ENCODE assay signal across 17 cellular contexts in the genomic region with DNA sequence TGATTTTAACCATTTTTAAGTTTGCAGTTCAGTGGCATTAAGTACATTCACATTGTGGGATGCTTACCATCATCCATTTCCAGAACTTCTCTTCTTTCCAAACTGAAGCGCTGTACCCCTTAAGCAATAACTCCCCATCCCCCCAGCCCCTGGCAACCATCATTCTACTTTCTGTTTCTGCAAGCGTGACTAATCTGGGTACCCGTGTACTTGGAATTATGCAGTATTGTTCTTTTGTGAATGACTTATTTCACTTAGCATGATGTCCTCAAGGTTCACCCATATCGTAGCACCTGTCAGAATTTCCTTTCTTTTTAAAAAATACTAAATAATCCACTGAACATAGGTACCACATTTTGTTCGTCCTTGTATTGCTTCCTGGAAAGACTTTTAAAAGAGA. TPM values are rescaled to one million over a fixed set of nuclear protein-coding genes. Genes with fewer than 3 reads are reported as not detected.
DNase-seq lines count a peak whose midpoint lies in the region; ATAC-seq, FAIRE-seq and TF ChIP-seq lines count a peak whose summit lies in the region.
"Had no signal": no experiment of that assay in that cellular context is flagged by ENCODE, and none has a peak within 500 bp of the region (broad histone marks: within the 10 kb centered on the region; RNA-seq: fewer than 3 reads in every experiment).

No MANE protein-coding gene starts in this region.

- TF ChIP-seq CTCF in GM12878 (IDR thresholded peaks at IDR 0.05 in 2 of 3, conservative IDR thresholded peaks at IDR 0.05 in 1 of 3; ENCODE audit: control insufficient read depth in 2 of 3, extremely low read depth in 1 of 3, insufficient read depth in 1 of 3, low read depth in 3 of 3, low read length in 3 of 3): no peak

- peaks cover 53% of the 10 kb centered on the region for H3K4me1 Mint-ChIP-seq in activated CD4-positive, alpha-beta T cell treated with anti-CD3 and anti-CD28 coated beads, Interleukin-2, amount 10 ng/mL, durations not matched to agents 24 days and 14 days
- H3K4me1 Mint-ChIP-seq in activated CD4-positive, alpha-beta T cell treated with anti-CD3 and anti-CD28 coated beads, Interleukin-2, amount 10 ng/mL, durations not matched to agents 7 days and 5 days: peaks cover 75% of the 10 kb centered on the region

- H3K4me1 ChIP-seq in GM12878 (ENCODE audit: control insufficient read depth, insufficient read depth, low read length): peaks cover 48% of the 10 kb centered on the region

- RAD21 ChIA-PET in GM12878 (lab: Charles Lee; ENCODE audit: unreplicated experiment): interaction anchor here (1.5 to 5.2 kb wide), 3 partner anchors 62 to 246 kb away, joined by 7 to 67 read pairs (median 35); no protein-coding TSS in a partner anchor

- H3K79me2 ChIP-seq in GM12878 (ENCODE audit: control insufficient read depth, insufficient read depth, low read length): peaks cover 91% of the 10 kb centered on the region

- POLR2A ChIA-PET in activated CD4-positive, alpha-beta T cell treated with anti-CD3 and anti-CD28 coated beads, Interleukin-2, amount 10 ng/mL, durations not matched to agents 7 days and 5 days (lab: Charles Lee): no interaction called here
- POLR2A ChIA-PET in GM12878 (lab: Charles Lee): interaction anchor here (0.6 to 0.7 kb wide), 2 partner anchors 74 to 166 kb away, joined by 4 to 5 read pairs; no protein-coding TSS in a partner anchor

- intact Hi-C loops in activated CD4-positive, alpha-beta T cell treated with anti-CD3 and anti-CD28 coated beads, Interleukin-2, amount 10 ng/mL, durations not matched to agents 24 days and 14 days (cut with micrococcal nuclease): loop anchor here (5.0 to 10.0 kb wide), 3 partner anchors 103 to 471 kb away; a partner anchor contains a TSS
- intact Hi-C loops in GM12878 (cut with micrococcal nuclease; ENCODE audit: unreplicated experiment): loop anchor here (5.0 to 10.0 kb wide), 2 partner anchors 386 to 573 kb away; no protein-coding TSS in a partner anchor

- FAIRE-seq in GM12878 (lab: Jason Lieb, UNC): no peak
- FAIRE-seq: A204.1, urothelium cell line had no signal

- TF ChIP-seq EP300 in GM12878 (IDR thresholded peaks at IDR 0.05; ENCODE audit: borderline replicate concordance in 1 of 2, control insufficient read depth in 1 of 2, low read depth in 2 of 2, low read length in 2 of 2): no peak

- no peak overlapping the region for H2AFZ ChIP-seq in GM12878 (ENCODE audit: control insufficient read depth, low read depth, low read length)

- WGBS in GM12878 (ENCODE audit: insufficient coverage, insufficient replicate concordance, low lambda C conversion rate, missing lambda C conversion rate): 37% methylated on average over 5 of the region's 5 CpGs

- peak overlapping the region; percentile 76 for H3K27ac Mint-ChIP-seq in activated CD4-positive, alpha-beta T cell treated with anti-CD3 and anti-CD28 coated beads, Interleukin-2, amount 10 ng/mL, durations not matched to agents 24 days and 14 days
- H3K27ac Mint-ChIP-seq in activated CD4-positive, alpha-beta T cell treated with anti-CD3 and anti-CD28 coated beads, Interleukin-2, amount 10 ng/mL, durations not matched to agents 7 days and 5 days: peak overlapping the region; percentile 80
- H3K27ac Mint-ChIP-seq: dendritic cell treated with granulocyte-macrophage colony-stimulating factor and Interleukin-4, amounts not matched to agents 40 ng/mL and 50 ng/mL, for 4 days; progenitor cell of endocrine pancreas had no signal

- H3K9me3 Mint-ChIP-seq in activated CD4-positive, alpha-beta T cell treated with anti-CD3 and anti-CD28 coated beads, Interleukin-2, amount 10 ng/mL, durations not matched to agents 24 days and 14 days: no peaks in the 10 kb centered on the region
- H3K9me3 Mint-ChIP-seq in activated CD4-positive, alpha-beta T cell treated with anti-CD3 and anti-CD28 coated beads, Interleukin-2, amount 10 ng/mL, durations not matched to agents 7 days and 5 days: no peaks in the 10 kb centered on the region
- H3K9me3 Mint-ChIP-seq: dendritic cell treated with granulocyte-macrophage colony-stimulating factor and Interleukin-4, amounts not matched to agents 40 ng/mL and 50 ng/mL, for 4 days had no signal

- H3K36me3 ChIP-seq in GM12878 (ENCODE audit: control insufficient read depth in 2 of 2, insufficient read depth in 2 of 2, low read length in 1 of 2): no peaks in the 10 kb centered on the region
- H3K36me3 ChIP-seq: ascending aorta, esophagus squamous epithelium had no signal

- SMC1A ChIA-PET in GM12878 (lab: Charles Lee; ENCODE audit: uncharacterized antibody, unreplicated experiment): interaction anchor here (1.1 to 10.2 kb wide), 2 partner anchors 80 to 240 kb away, joined by 3 to 109 read pairs; no protein-coding TSS in a partner anchor

- in situ Hi-C loops in GM12878 (cut with MboI): loop anchor here (5.0 to 10.0 kb wide), 2 partner anchors 251 to 473 kb away; a partner anchor contains a TSS

- no peak for TF ChIP-seq POLR2A in GM12878 (IDR thresholded peaks at IDR 0.05; ENCODE audit: low read depth, low read length)

- no peaks in the 10 kb centered on the region for H3K36me3 Mint-ChIP-seq in activated CD4-positive, alpha-beta T cell treated with anti-CD3 and anti-CD28 coated beads, Interleukin-2, amount 10 ng/mL, durations not matched to agents 24 days and 14 days (ENCODE audit: low read depth)
- H3K36me3 Mint-ChIP-seq in activated CD4-positive, alpha-beta T cell treated with anti-CD3 and anti-CD28 coated beads, Interleukin-2, amount 10 ng/mL, durations not matched to agents 7 days and 5 days (ENCODE audit: low read depth): peaks cover 5% of the 10 kb centered on the region

- no peaks in the 10 kb centered on the region for H3K27me3 Mint-ChIP-seq in activated CD4-positive, alpha-beta T cell treated with anti-CD3 and anti-CD28 coated beads, Interleukin-2, amount 10 ng/mL, durations not matched to agents 24 days and 14 days
- H3K27me3 Mint-ChIP-seq in activated CD4-positive, alpha-beta T cell treated with anti-CD3 and anti-CD28 coated beads, Interleukin-2, amount 10 ng/mL, durations not matched to agents 7 days and 5 days: no peaks in the 10 kb centered on the region
- H3K27me3 Mint-ChIP-seq: dendritic cell treated with granulocyte-macrophage colony-stimulating factor and Interleukin-4, amounts not matched to agents 40 ng/mL and 50 ng/mL, for 4 days; progenitor cell of endocrine pancreas had no signal

- ATAC-seq in GM12878 (peak; percentile 5; the same call in 1 of the 3 replicates), HG03354 (IDR thresholded peaks at IDR 0.05; ENCODE audit: poor library complexity, severe bottlenecking, unreplicated experiment) (no peak)

- H3K9ac ChIP-seq in GM12878 (ENCODE audit: control insufficient read depth, insufficient read depth, low read length): no peak overlapping the region; the same call in 1 of the 2 replicates

- H3K27ac ChIP-seq in GM12878 (ENCODE audit: control insufficient read depth, insufficient read depth): peak overlapping the region; percentile 65
- H3K27ac ChIP-seq: ascending aorta, esophagus squamous epithelium had no signal

- no peaks in the 10 kb centered on the region for H3K27me3 ChIP-seq in GM12878 (replicated peaks in 1 of 2; ENCODE audit: control insufficient read depth in 2 of 2, insufficient read depth in 2 of 2, low read length in 1 of 2)
- H3K27me3 ChIP-seq: ascending aorta, esophagus squamous epithelium had no signal

- no TSS peak for BruUV-seq in GM12878 (replicated peaks; lab: Mats Ljungman, UMichigan)

- peaks cover 14% of the 10 kb centered on the region for H4K20me1 ChIP-seq in GM12878 (ENCODE audit: control insufficient read depth, insufficient read depth)

- DNase-seq in activated CD4-positive, alpha-beta T cell treated with anti-CD3 and anti-CD28 coated beads, Interleukin-2, amount 10 ng/mL, durations not matched to agents 24 days and 14 days: peak; percentile 75
- no peak for DNase-seq in activated CD4-positive, alpha-beta T cell treated with anti-CD3 and anti-CD28 coated beads, Interleukin-2, amount 50 U/mL, for 1 hour
- peak; percentile 45 for DNase-seq in activated CD4-positive, alpha-beta T cell treated with anti-CD3 and anti-CD28 coated beads, Interleukin-2, amount 10 ng/mL, durations not matched to agents 7 days and 5 days
- DNase-seq in GM12878 (ENCODE audit: low read depth, low spot score) (no peak), ecto neural progenitor cell (ENCODE audit: low spot score) (no peak), HK-2 (ENCODE audit: unreplicated experiment) (no peak)
- DNase-seq in stimulated activated CD8-positive, alpha-beta memory T cell treated with anti-CD3 and anti-CD28 coated beads, Interleukin-4, amount 100 ng/mL, for 48 hours: peak; percentile 45
- DNase-seq: esophagus squamous epithelium, NCI-H2081 treated with DMSO at 0.1 percent for 48 hours, NCI-H774, RPMI8226 had no signal

- H3K4me2 ChIP-seq in GM12878 (ENCODE audit: control insufficient read depth, insufficient read depth): peak overlapping the region; percentile 92

- no peak for TF ChIP-seq RAD21 in GM12878 (IDR thresholded peaks at IDR 0.05; ENCODE audit: insufficient read depth, low read depth, low read length)

- no peaks in the 10 kb centered on the region; the same call in 2 of the 3 replicates for H3K9me3 ChIP-seq in GM12878 (replicated peaks; ENCODE audit: control insufficient read depth, insufficient read depth, low read length)
- H3K9me3 ChIP-seq: ascending aorta, esophagus squamous epithelium had no signal

- H3K4me3 ChIP-seq in GM12878: peak overlapping the region; percentile 16
- H3K4me3 ChIP-seq: ascending aorta, esophagus squamous epithelium had no signal

- CTCF ChIA-PET in activated CD4-positive, alpha-beta T cell treated with anti-CD3 and anti-CD28 coated beads, Interleukin-2, amount 10 ng/mL, durations not matched to agents 7 days and 5 days (lab: Charles Lee): interaction anchor here (0.6 kb wide), 1 partner anchor 16 kb away, joined by 3 read pairs; no protein-coding TSS in a partner anchor
- CTCF ChIA-PET in GM12878 (lab: Yijun Ruan, JAX): interaction anchor here (2.1 to 6.2 kb wide), 5 partner anchors 63 to 466 kb away, joined by 9 to 105 read pairs (median 39); no protein-coding TSS in a partner anchor

- peak overlapping the region; percentile 54 for H3K4me3 Mint-ChIP-seq in activated CD4-positive, alpha-beta T cell treated with anti-CD3 and anti-CD28 coated beads, Interleukin-2, amount 10 ng/mL, durations not matched to agents 24 days and 14 days
- peak overlapping the region; percentile 56 for H3K4me3 Mint-ChIP-seq in activated CD4-positive, alpha-beta T cell treated with anti-CD3 and anti-CD28 coated beads, Interleukin-2, amount 10 ng/mL, durations not matched to agents 7 days and 5 days
- H3K4me3 Mint-ChIP-seq: dendritic cell treated with granulocyte-macrophage colony-stimulating factor and Interleukin-4, amounts not matched to agents 40 ng/mL and 50 ng/mL, for 4 days had no signal

RNA-seq across cellular contexts. Expression of a gene that starts 32.9 kb away (rescaled TPM):
- 49.8 and 50.3 TPM in 2 replicates for total RNA-seq in activated CD4-positive, alpha-beta T cell treated with anti-CD3 and anti-CD28 coated beads, Interleukin-2, amount 10 ng/mL, durations not matched to agents 24 days and 14 days
- 10 to 100 TPM; 45.5 to 57.5 TPM for total RNA-seq in activated CD4-positive, alpha-beta T cell treated with anti-CD3 and anti-CD28 coated beads, Interleukin-2, amount 10 ng/mL, durations not matched to agents 7 days and 5 days
- total RNA-seq in GM12878 (2013; cell fraction: nucleolus; rRNA removed): 262 and 288 TPM in 2 replicates
- 61.6 and 76.1 TPM in 2 replicates for total RNA-seq in GM12878 (2014; rRNA removed)
- total RNA-seq in GM12878 (2014; rRNA removed; fragmentation: Illumina TruSeq; extraction: Trizol): 46.9 and 50.5 TPM in 2 replicates
- total RNA-seq in GM12878 (2021): 47.9 and 55.6 TPM in 2 replicates
- 19.1 TPM for polyA plus RNA-seq in GM12878 (2011; ENCODE audit: low read depth)
- 58.9 and 72.7 TPM in 2 replicates for polyA plus RNA-seq in GM12878 (2011; rRNA removed)
- polyA plus RNA-seq in GM12878 (2011; cell fraction: cytosol; rRNA removed): 32.5 and 42.4 TPM in 2 replicates
- 43.9 and 56.2 TPM in 2 replicates for polyA plus RNA-seq in GM12878 (2011; cell fraction: nucleus; rRNA removed)
- polyA plus RNA-seq in GM12878 (2012): 25.2 and 34.8 TPM in 2 replicates
- 36.3 and 39.4 TPM in 2 replicates for polyA plus RNA-seq in GM12878 (2014; fragmentation: Illumina TruSeq; extraction: Trizol)
- 10 to 100 TPM in 1 of 2 experiments, 1 to 10 TPM in 1; 9.3 to 17.4 TPM for polyA plus RNA-seq in GM12878 (2014; fragmentation: Nextera tagmentation; extraction: Ambion mirVana)
- 18.4 and 20.1 TPM in 2 replicates for polyA plus RNA-seq in GM12878 (2014; rRNA removed)
- polyA plus RNA-seq in GM12878 (2016; fragmentation: Nextera tagmentation; extraction: Ambion mirVana): 10 to 100 TPM; 26.7 to 27.2 TPM
- polyA minus RNA-seq in GM12878 (2011; rRNA and poly(A)+ RNA removed): 434 and 467 TPM in 2 replicates
- 84.7 and 88.0 TPM in 2 replicates for polyA minus RNA-seq in GM12878 (2011; cell fraction: cytosol; rRNA and poly(A)+ RNA removed)
- 99.3 and 124 TPM in 2 replicates for polyA minus RNA-seq in GM12878 (2011; cell fraction: nucleus; rRNA and poly(A)+ RNA removed)

Comparison
In these comparisons a context has a peak if more than half of its experiments do, and no peak if none do; other contexts are left out.
1. DNase-seq: peak in activated CD4-positive, alpha-beta T cell treated with anti-CD3 and anti-CD28 coated beads, Interleukin-2, amount 10 ng/mL, durations not matched to agents 24 days and 14 days (single experiment), activated CD4-positive, alpha-beta T cell treated with anti-CD3 and anti-CD28 coated beads, Interleukin-2, amount 10 ng/mL, durations not matched to agents 7 days and 5 days (single experiment) and stimulated activated CD8-positive, alpha-beta memory T cell treated with anti-CD3 and anti-CD28 coated beads, Interleukin-4, amount 100 ng/mL, for 48 hours (single experiment); none in activated CD4-positive, alpha-beta T cell treated with anti-CD3 and anti-CD28 coated beads, Interleukin-2, amount 50 U/mL, for 1 hour (single experiment), GM12878 (single experiment), ecto neural progenitor cell (single experiment) and HK-2 (single experiment).